ENCODE assay signal across 14 cellular contexts in genomic region chr9:19030899-19031298, GRCh38. TPM values are rescaled to one million over a fixed set of nuclear protein-coding genes. Genes with fewer than 3 reads are reported as not detected.
DNase-seq lines count a peak whose midpoint lies in the region; ATAC-seq lines count a peak whose summit lies in the region.
"Had no signal": no experiment of that assay in that cellular context is flagged by ENCODE, and none has a peak within 500 bp of the region (broad histone marks: within the 10 kb centered on the region; RNA-seq: fewer than 3 reads in every experiment).

No MANE protein-coding gene starts in this region.

- peaks cover 11% of the 10 kb centered on the region for H3K27me3 Mint-ChIP-seq in activated CD8-positive, alpha-beta memory T cell treated with anti-CD3 and anti-CD28 coated beads, Interleukin-2, amount 10 ng/mL, durations not matched to agents 7 days and 5 days
- peaks cover 17% of the 10 kb centered on the region for H3K27me3 Mint-ChIP-seq in stimulated activated memory B cell treated with anti-CD40 and anti-IgM and Interleukin-4, amounts not matched to agents 10 μg/mL and 1 μg/mL and 100 μg/mL, for 72 hours
- H3K27me3 Mint-ChIP-seq: activated naive CD4-positive, alpha-beta T cell treated with anti-CD3 and anti-CD28 coated beads, Interleukin-2, amount 50 U/mL, for 24 hours had no signal

- no peak overlapping the region for H3K27ac Mint-ChIP-seq in activated CD8-positive, alpha-beta memory T cell treated with anti-CD3 and anti-CD28 coated beads, Interleukin-2, amount 10 ng/mL, durations not matched to agents 7 days and 5 days
- no peak overlapping the region for H3K27ac Mint-ChIP-seq in stimulated activated memory B cell treated with anti-CD40 and anti-IgM and Interleukin-4, amounts not matched to agents 10 μg/mL and 1 μg/mL and 100 μg/mL, for 72 hours
- H3K27ac Mint-ChIP-seq: activated naive CD4-positive, alpha-beta T cell treated with anti-CD3 and anti-CD28 coated beads, Interleukin-2, amount 50 U/mL, for 24 hours had no signal

- H3K4me1 Mint-ChIP-seq in activated CD8-positive, alpha-beta memory T cell treated with anti-CD3 and anti-CD28 coated beads, Interleukin-2, amount 10 ng/mL, durations not matched to agents 7 days and 5 days: peaks cover 14% of the 10 kb centered on the region
- peaks cover 4% of the 10 kb centered on the region for H3K4me1 Mint-ChIP-seq in stimulated activated memory B cell treated with anti-CD40 and anti-IgM and Interleukin-4, amounts not matched to agents 10 μg/mL and 1 μg/mL and 100 μg/mL, for 72 hours

- H3K36me3 Mint-ChIP-seq in activated CD8-positive, alpha-beta memory T cell treated with anti-CD3 and anti-CD28 coated beads, Interleukin-2, amount 10 ng/mL, durations not matched to agents 7 days and 5 days: no peaks in the 10 kb centered on the region
- no peaks in the 10 kb centered on the region for H3K36me3 Mint-ChIP-seq in stimulated activated memory B cell treated with anti-CD40 and anti-IgM and Interleukin-4, amounts not matched to agents 10 μg/mL and 1 μg/mL and 100 μg/mL, for 72 hours

- CTCF ChIA-PET in activated CD8-positive, alpha-beta memory T cell treated with anti-CD3 and anti-CD28 coated beads, Interleukin-2, amount 10 ng/mL, durations not matched to agents 7 days and 5 days (lab: Charles Lee): no interaction called here

- ATAC-seq in activated CD8-positive, alpha-beta memory T cell treated with anti-CD3 and anti-CD28 coated beads, Interleukin-2, amount 10 ng/mL, durations not matched to agents 7 days and 5 days: peak; percentile 58
- peak; percentile 82 for ATAC-seq in HG02588 (IDR thresholded peaks at IDR 0.05; ENCODE audit: unreplicated experiment)
- peak; percentile 80 for ATAC-seq in HG03565 (IDR thresholded peaks at IDR 0.05; ENCODE audit: unreplicated experiment)
- ATAC-seq in stimulated activated memory B cell treated with anti-CD40 and anti-IgM and Interleukin-4, amounts not matched to agents 10 μg/mL and 1 μg/mL and 100 μg/mL, for 72 hours: peak; percentile 62
- ATAC-seq in HG03097 (IDR thresholded peaks at IDR 0.05; ENCODE audit: low FRiP score, unreplicated experiment): no peak
- ATAC-seq: A549, HepG2 had no signal

- H3K4me3 Mint-ChIP-seq in activated CD8-positive, alpha-beta memory T cell treated with anti-CD3 and anti-CD28 coated beads, Interleukin-2, amount 10 ng/mL, durations not matched to agents 7 days and 5 days: no peak overlapping the region
- H3K4me3 Mint-ChIP-seq in stimulated activated memory B cell treated with anti-CD40 and anti-IgM and Interleukin-4, amounts not matched to agents 10 μg/mL and 1 μg/mL and 100 μg/mL, for 72 hours: no peak overlapping the region
- H3K4me3 Mint-ChIP-seq: activated naive CD4-positive, alpha-beta T cell treated with anti-CD3 and anti-CD28 coated beads, Interleukin-2, amount 50 U/mL, for 24 hours had no signal

- H3K9me3 Mint-ChIP-seq in activated CD8-positive, alpha-beta memory T cell treated with anti-CD3 and anti-CD28 coated beads, Interleukin-2, amount 10 ng/mL, durations not matched to agents 7 days and 5 days (ENCODE audit: low read depth): no peaks in the 10 kb centered on the region
- H3K9me3 Mint-ChIP-seq in stimulated activated memory B cell treated with anti-CD40 and anti-IgM and Interleukin-4, amounts not matched to agents 10 μg/mL and 1 μg/mL and 100 μg/mL, for 72 hours: no peaks in the 10 kb centered on the region
- H3K9me3 Mint-ChIP-seq: activated naive CD4-positive, alpha-beta T cell treated with anti-CD3 and anti-CD28 coated beads, Interleukin-2, amount 50 U/mL, for 24 hours had no signal

- no peak for DNase-seq in activated CD8-positive, alpha-beta memory T cell treated with anti-CD3 and anti-CD28 coated beads, Interleukin-2, amount 10 ng/mL, durations not matched to agents 7 days and 5 days
- DNase-seq in activated CD8-positive, alpha-beta memory T cell treated with anti-CD3 and anti-CD28 coated beads, Interleukin-2, amount 50 U/mL, for 4 hours: no peak
- DNase-seq in NCI-H2196 treated with DMSO at 0.1 percent for 48 hours (lab: John Stamatoyannopoulos, UW; ENCODE audit: unreplicated experiment) (no peak), NCI-H345 treated with DMSO at 0.1 percent for 48 hours (lab: John Stamatoyannopoulos, UW; ENCODE audit: unreplicated experiment) (no peak)
- DNase-seq: activated CD4-positive, alpha-beta T cell treated with anti-CD3 and anti-CD28 coated beads, Interleukin-2, amount 50 U/mL, for 48 hours; islet precursor cell; NCI-H1694 had no signal

RNA-seq across cellular contexts. Expression of gene SAXO1, which starts 2.1 kb away (rescaled TPM):
- total RNA-seq in activated CD8-positive, alpha-beta memory T cell treated with anti-CD3 and anti-CD28 coated beads, Interleukin-2, amount 10 ng/mL, durations not matched to agents 7 days and 5 days: under 1 TPM in 1 of 2 experiments, not detected in 1; 0.12 TPM
- total RNA-seq: HepG2 had no signal

RNA-seq across cellular contexts. Expression of gene RRAGA, which starts 18.3 kb away (rescaled TPM):
- 10 to 100 TPM; 43.5 to 49.7 TPM for total RNA-seq in activated CD8-positive, alpha-beta memory T cell treated with anti-CD3 and anti-CD28 coated beads, Interleukin-2, amount 10 ng/mL, durations not matched to agents 7 days and 5 days
